In genomic region chr7:4703532-4703931, GRCh38 we compare ENCODE assay signal across 1 cellular context.
TF ChIP-seq lines count a peak whose summit lies in the region.

No MANE protein-coding gene starts in this region.

TF ChIP-seq in HepG2, 621 proteins besides CTCF, POLR2A, EP300 and RAD21 (continued from another document):
- no peak for TF ChIP-seq ZNF280B (CRISPR knock-in tag; IDR thresholded peaks at IDR 0.05; ENCODE audit: borderline replicate concordance)
- TF ChIP-seq ZNF839 (CRISPR knock-in tag; IDR thresholded peaks at IDR 0.05; ENCODE audit: borderline replicate concordance), result no peak
- TF ChIP-seq KIAA2018 (CRISPR knock-in tag; IDR thresholded peaks at IDR 0.05; ENCODE audit: borderline replicate concordance), result no peak
- no peak for TF ChIP-seq ZNF691 (CRISPR knock-in tag; IDR thresholded peaks at IDR 0.05; ENCODE audit: borderline replicate concordance, low read depth)
- TF ChIP-seq ZNF770 (CRISPR knock-in tag; IDR thresholded peaks at IDR 0.05), result no peak
- TF ChIP-seq ZNF33A (CRISPR knock-in tag; IDR thresholded peaks at IDR 0.05; ENCODE audit: borderline replicate concordance), result no peak
- no peak for TF ChIP-seq ZNF30 (CRISPR knock-in tag; IDR thresholded peaks at IDR 0.05)
- TF ChIP-seq ZNF33B (CRISPR knock-in tag; IDR thresholded peaks at IDR 0.05), result no peak
- no peak for TF ChIP-seq ZNF207 (IDR thresholded peaks at IDR 0.05; ENCODE audit: borderline replicate concordance)
